In genomic region chr20:49481116-49481515, GRCh38 we compare ENCODE assay signal across 17 cellular contexts. TPM values are rescaled to one million over a fixed set of nuclear protein-coding genes. Genes with fewer than 3 reads are reported as not detected.
DNase-seq lines count a peak whose midpoint lies in the region; ATAC-seq and TF ChIP-seq lines count a peak whose summit lies in the region.
"Had no signal": no experiment of that assay in that cellular context is flagged by ENCODE, and none has a peak within 500 bp of the region (broad histone marks: within the 10 kb centered on the region; RNA-seq: fewer than 3 reads in every experiment).

No MANE protein-coding gene starts in this region.

- peaks cover 19% of the 10 kb centered on the region for H3K27me3 Mint-ChIP-seq in osteocyte (ENCODE audit: unreplicated experiment)

- H3K36me3 Mint-ChIP-seq in osteocyte (ENCODE audit: unreplicated experiment), result peaks cover 27% of the 10 kb centered on the region

- no peaks in the 10 kb centered on the region for H3K27me3 ChIP-seq in WERI-Rb-1 (ENCODE audit: insufficient read depth, low read depth, severe bottlenecking)
- H3K27me3 ChIP-seq in gastroesophageal sphincter, result peaks cover 19% of the 10 kb centered on the region

- H3K4me3 Mint-ChIP-seq in osteocyte (ENCODE audit: unreplicated experiment), result peak overlapping the region; percentile 40
- H3K4me3 Mint-ChIP-seq: B cell; CD4-positive, alpha-beta T cell had no signal

- no peak for TF ChIP-seq EP300 in gastroesophageal sphincter (IDR thresholded peaks at IDR 0.05)

- peak overlapping the region; percentile 16 for H3K4me3 ChIP-seq in WERI-Rb-1 (ENCODE audit: low read depth, low read length)
- H3K4me3 ChIP-seq in gastroesophageal sphincter, result peak overlapping the region in 1 of 2 donors; percentile 77
- H3K4me3 ChIP-seq: GM12878, HAP-1 had no signal

- peaks cover 3% of the 10 kb centered on the region for H3K9me3 ChIP-seq in WERI-Rb-1 (ENCODE audit: severe bottlenecking)
- H3K9me3 ChIP-seq in gastroesophageal sphincter, result no peaks in the 10 kb centered on the region
- H3K9me3 ChIP-seq: HAP-1 had no signal

- TF ChIP-seq POLR2A in gastroesophageal sphincter (IDR thresholded peaks at IDR 0.05), result no peak

- TF ChIP-seq CTCF in WERI-Rb-1 (IDR thresholded peaks at IDR 0.05; ENCODE audit: low read depth, low read length) (no peak), gastroesophageal sphincter (IDR thresholded peaks at IDR 0.05) (no peak), osteocyte (IDR thresholded peaks at IDR 0.05) (no peak)

- H3K36me3 ChIP-seq in WERI-Rb-1 (peaks cover 41% of the 10 kb centered on the region), gastroesophageal sphincter (peaks cover 0 to 28% of the 10 kb centered on the region in 2 donors)
- H3K36me3 ChIP-seq: HAP-1 had no signal

- ATAC-seq in gastroesophageal sphincter (no peak), GM18909 (IDR thresholded peaks at IDR 0.05; ENCODE audit: poor library complexity, unreplicated experiment) (no peak), HG03571 (IDR thresholded peaks at IDR 0.05; ENCODE audit: unreplicated experiment) (no peak)
- ATAC-seq: GM12878 had no signal

- no peaks in the 10 kb centered on the region for H3K9me3 Mint-ChIP-seq in osteocyte (ENCODE audit: unreplicated experiment)
- H3K9me3 Mint-ChIP-seq: CD4-positive, alpha-beta T cell had no signal

- DNase-seq in WERI-Rb-1 (no peak), caudate nucleus (lab: John Stamatoyannopoulos, UW) (peak in 4 of 61 donors; percentile 18 to 41 (median 33)), osteocyte (ENCODE audit: extremely low spot score, unreplicated experiment) (no peak), activated T-cell treated with anti-CD3 and anti-CD28 coated beads for 4 hours (no peak)
- no peak for DNase-seq in NK-92 treated with Interleukin-12 subunit alpha and Interleukin-12 subunit beta, amount 100 ng/mL, for 24 hours (lab: John Stamatoyannopoulos, UW)
- DNase-seq: ACHN; C1 segment of cervical spinal cord; CD4-positive, alpha-beta T cell; DMS79; GOT3; IMR-90 had no signal

- no peak overlapping the region for H3K27ac Mint-ChIP-seq in osteocyte (ENCODE audit: unreplicated experiment)
- H3K27ac Mint-ChIP-seq: B cell; CD4-positive, alpha-beta T cell had no signal

- peaks cover 19% of the 10 kb centered on the region for H3K4me1 Mint-ChIP-seq in osteocyte (ENCODE audit: unreplicated experiment)

- peaks cover 0 to 75% (median 5%) of the 10 kb centered on the region in 3 donors for H3K4me1 ChIP-seq in gastroesophageal sphincter
- H3K4me1 ChIP-seq: HAP-1 had no signal

- peak overlapping the region; percentile 87 for H3K27ac ChIP-seq in WERI-Rb-1
- H3K27ac ChIP-seq in caudate nucleus (ENCODE audit: low read depth, low read length), result peak overlapping the region; percentile 71
- H3K27ac ChIP-seq in gastroesophageal sphincter, result peak overlapping the region; percentile 62 to 94 (median 86)

- WGBS in gastroesophageal sphincter (ENCODE audit: low coverage in 1 of 2), 2 donors, result 62 to 68% methylated on average over 3 of the region's 3 CpGs

RNA-seq across cellular contexts. Expression of gene KCNB1, which starts 1.4 kb away (rescaled TPM):
- 10 to 100 TPM; 26.3 to 44.1 (median 38.0) TPM for total RNA-seq in gastroesophageal sphincter
- 21.3 and 24.6 TPM in 2 replicates for total RNA-seq in osteocyte
- total RNA-seq: IMR-90 had no signal
